In genomic region chr18:62809900-62810299, GRCh38 we compare ENCODE assay signal across 18 cellular contexts.
DNase-seq lines count a peak whose midpoint lies in the region; ATAC-seq, FAIRE-seq and TF ChIP-seq lines count a peak whose summit lies in the region.
"Had no signal": no experiment of that assay in that cellular context is flagged by ENCODE, and none has a peak within 500 bp of the region (broad histone marks: within the 10 kb centered on the region; RNA-seq: fewer than 3 reads in every experiment).

No MANE protein-coding gene starts in this region.

- CTCF ChIA-PET in A549 (lab: Yijun Ruan, JAX), result no interaction called here

- no peak for ATAC-seq in A549
- peak; percentile 47 to 79 for ATAC-seq in lower lobe of right lung
- no peak for ATAC-seq in HG02642 (IDR thresholded peaks at IDR 0.05; ENCODE audit: poor library complexity, unreplicated experiment)

- H4K20me1 ChIP-seq in fibroblast of lung (ENCODE audit: control insufficient read depth, extremely low read depth, insufficient read depth, low read length) (no peaks in the 10 kb centered on the region), MM.1S (ENCODE audit: insufficient read depth, low read length) (no peaks in the 10 kb centered on the region)

- TF ChIP-seq POLR2A in A549 (IDR thresholded peaks at IDR 0.05; ENCODE audit: low read length) (no peak), esophagus squamous epithelium (IDR thresholded peaks at IDR 0.05) (no peak)

- no peak overlapping the region for H2AFZ ChIP-seq in fibroblast of lung (ENCODE audit: low read length)
- no peak overlapping the region for H2AFZ ChIP-seq in MM.1S (ENCODE audit: low read length)

- H3K36me3 ChIP-seq in fibroblast of lung (ENCODE audit: control insufficient read depth, insufficient read depth, low read length) (no peaks in the 10 kb centered on the region), lower lobe of right lung (no peaks in the 10 kb centered on the region), esophagus squamous epithelium (no peaks in the 10 kb centered on the region), MM.1S (replicated peaks; ENCODE audit: insufficient read depth, low read length) (no peaks in the 10 kb centered on the region)
- H3K36me3 ChIP-seq: BLaER1 had no signal

- H3K9me3 ChIP-seq in A549, result no peaks in the 10 kb centered on the region
- H3K9me3 ChIP-seq in fibroblast of lung (ENCODE audit: control insufficient read depth, insufficient read depth, low read depth, low read length), result no peaks in the 10 kb centered on the region
- no peaks in the 10 kb centered on the region for H3K9me3 ChIP-seq in lower lobe of right lung
- H3K9me3 ChIP-seq in esophagus squamous epithelium, result no peaks in the 10 kb centered on the region
- H3K9me3 ChIP-seq in MM.1S (replicated peaks; ENCODE audit: insufficient read depth, low read length), result no peaks in the 10 kb centered on the region
- H3K9me3 ChIP-seq: Caco-2 had no signal

- H3K9ac ChIP-seq in fibroblast of lung (ENCODE audit: insufficient read depth, low read length) (no peak overlapping the region), MM.1S (ENCODE audit: low read length) (no peak overlapping the region)
- H3K9ac ChIP-seq: BLaER1 had no signal

- no peak for TF ChIP-seq EP300 in A549 (IDR thresholded peaks at IDR 0.05)

- H3K4me1 ChIP-seq in A549 (peaks cover 58% of the 10 kb centered on the region), fibroblast of lung (ENCODE audit: control insufficient read depth, extremely low read depth, insufficient read depth, low read length) (no peaks in the 10 kb centered on the region), lower lobe of right lung (no peaks in the 10 kb centered on the region), esophagus squamous epithelium (peaks cover 0 to 16% (median 0%) of the 10 kb centered on the region in 3 donors), MM.1S (ENCODE audit: low read length) (0 out of 2 replicates have a peak, but pooled peaks cover 2% of the 10 kb centered on the region)

- no peaks in the 10 kb centered on the region for H3F3A ChIP-seq in MM.1S (ENCODE audit: insufficient read depth, low read length)

- TF ChIP-seq RAD21 in A549 (conservative IDR thresholded peaks at IDR 0.05 in 1 of 2, IDR thresholded peaks at IDR 0.05 in 1 of 2), result no peak

- H3K4me3 ChIP-seq in A549 (no peak overlapping the region), fibroblast of lung (replicated peaks in 1 of 4; ENCODE audit: control extremely low read depth in 1 of 4, insufficient read depth in 1 of 4, low read depth in 3 of 4, low read length in 4 of 4) (no peak overlapping the region), lower lobe of right lung (no peak overlapping the region), esophagus squamous epithelium (no peak overlapping the region), MM.1S (ENCODE audit: low read length) (no peak overlapping the region)
- H3K4me3 ChIP-seq: BLaER1 had no signal

- H3K79me2 ChIP-seq in fibroblast of lung (ENCODE audit: control insufficient read depth, insufficient read depth, low read length), result no peaks in the 10 kb centered on the region
- H3K79me2 ChIP-seq in MM.1S (ENCODE audit: low read length), result no peaks in the 10 kb centered on the region

- TF ChIP-seq CTCF in A549 (IDR thresholded peaks at IDR 0.05) (no peak), fibroblast of lung (conservative IDR thresholded peaks at IDR 0.05 in 1 of 2, IDR thresholded peaks at IDR 0.05 in 1 of 2; ENCODE audit: low read depth in 1 of 2, low read length in 2 of 2) (no peak), lower lobe of right lung (IDR thresholded peaks at IDR 0.05) (no peak), esophagus squamous epithelium (IDR thresholded peaks at IDR 0.05) (no peak), MM.1S (IDR thresholded peaks at IDR 0.05; ENCODE audit: low read length) (no peak)

- WGBS in A549 (ENCODE audit: missing lambda C conversion rate), result 7% methylated on average over 1 of the region's 1 CpG
- 81 to 88% methylated on average over 1 of the region's 1 CpG for WGBS in esophagus squamous epithelium, 2 donors

- no peak for FAIRE-seq in A549 (lab: Jason Lieb, UNC)
- FAIRE-seq: G401.6, GM12892, GM19239 had no signal

- no peaks in the 10 kb centered on the region for H3K9me2 ChIP-seq in MM.1S (replicated peaks; ENCODE audit: insufficient read depth, low read length)

- H3K4me2 ChIP-seq in A549 (peak overlapping the region; percentile 98), fibroblast of lung (ENCODE audit: extremely low read depth, insufficient read depth, low read length) (no peak overlapping the region), MM.1S (ENCODE audit: low read depth, low read length) (no peak overlapping the region)
- H3K4me2 ChIP-seq: BLaER1 had no signal

- peak overlapping the region; percentile 87 to 90 for H3K27ac ChIP-seq in A549
- H3K27ac ChIP-seq in fibroblast of lung (ENCODE audit: insufficient read depth, low read length), result no peak overlapping the region
- no peak overlapping the region for H3K27ac ChIP-seq in lower lobe of right lung
- H3K27ac ChIP-seq in esophagus squamous epithelium, result no peak overlapping the region
- no peak overlapping the region for H3K27ac ChIP-seq in MM.1S (ENCODE audit: low read length)
- H3K27ac ChIP-seq: 22Rv1, BLaER1 had no signal

- no peak for DNase-seq in A549 (ENCODE audit: low read depth in 1 of 2, low spot score in 1 of 2)
- peak; percentile 22 for DNase-seq in OCI-M1 (lab: John Stamatoyannopoulos, UW)
- DNase-seq in fibroblast of lung (ENCODE audit: low read depth in 2 of 2), result peak; percentile 6 to 13
- DNase-seq in lower lobe of right lung, result no peak
- no peak for DNase-seq in esophagus squamous epithelium (lab: John Stamatoyannopoulos, UW)
- DNase-seq in MM.1S, result no peak
- no peak for DNase-seq in stimulated activated CD4-positive, alpha-beta T cell treated with anti-CD3 and anti-CD28 coated beads, Interleukin-1b, Interleukin-23, amount 100 ng/mL, for 48 hours
- DNase-seq: AML-193; Caco-2; CD8-positive, alpha-beta memory T cell; DMS79; HCEC 1CT had no signal

- H3K27me3 ChIP-seq in fibroblast of lung (ENCODE audit: control insufficient read depth, insufficient read depth, low read length), result no peaks in the 10 kb centered on the region
- no peaks in the 10 kb centered on the region for H3K27me3 ChIP-seq in lower lobe of right lung (ENCODE audit: low read depth)
- H3K27me3 ChIP-seq in esophagus squamous epithelium, result no peaks in the 10 kb centered on the region
- H3K27me3 ChIP-seq in MM.1S (replicated peaks; ENCODE audit: insufficient read depth, low read length), result no peaks in the 10 kb centered on the region
- H3K27me3 ChIP-seq: BLaER1 had no signal

- intact Hi-C loops in lower lobe of right lung (cut with DNase I), result no loop called here
- intact Hi-C loops in esophagus squamous epithelium (cut with DNase I), result no loop called here

- POLR2A ChIA-PET in A549 (lab: Yijun Ruan, JAX), result no interaction called here

TF ChIP-seq in A549, 52 proteins besides CTCF, POLR2A, EP300 and RAD21:
- TF ChIP-seq ZC3H11A (IDR thresholded peaks at IDR 0.05) (no peak), ZFP36 (IDR thresholded peaks at IDR 0.05; ENCODE audit: borderline replicate concordance, partially characterized antibody) (no peak), TP53 (CRISPR knock-in tag; IDR thresholded peaks at IDR 0.05) (no peak), HES2 (IDR thresholded peaks at IDR 0.05) (no peak), CEBPB (IDR thresholded peaks at IDR 0.05) (no peak), FOXS1 (CRISPR knock-in tag; IDR thresholded peaks at IDR 0.05) (no peak), CBX8 (IDR thresholded peaks at IDR 0.05) (no peak), FOSL2 (IDR thresholded peaks at IDR 0.05) (no peak), FOSL2 (CRISPR knock-in tag; IDR thresholded peaks at IDR 0.05) (no peak), RARB (CRISPR knock-in tag; IDR thresholded peaks at IDR 0.05) (no peak), NFE2L2 (conservative IDR thresholded peaks at IDR 0.05; ENCODE audit: low read length) (no peak), PHF8 (IDR thresholded peaks at IDR 0.05; ENCODE audit: borderline replicate concordance, low read depth) (no peak), EHMT2 (IDR thresholded peaks at IDR 0.05; ENCODE audit: low read depth) (no peak), RFX5 (IDR thresholded peaks at IDR 0.05) (no peak), USF2 (IDR thresholded peaks at IDR 0.05) (no peak), MAFK (IDR thresholded peaks at IDR 0.05; ENCODE audit: partially characterized antibody) (no peak), HOXB5 (CRISPR knock-in tag; IDR thresholded peaks at IDR 0.05) (no peak), FOSB (CRISPR knock-in tag; IDR thresholded peaks at IDR 0.05) (no peak)
- TF ChIP-seq, protein P1, sequence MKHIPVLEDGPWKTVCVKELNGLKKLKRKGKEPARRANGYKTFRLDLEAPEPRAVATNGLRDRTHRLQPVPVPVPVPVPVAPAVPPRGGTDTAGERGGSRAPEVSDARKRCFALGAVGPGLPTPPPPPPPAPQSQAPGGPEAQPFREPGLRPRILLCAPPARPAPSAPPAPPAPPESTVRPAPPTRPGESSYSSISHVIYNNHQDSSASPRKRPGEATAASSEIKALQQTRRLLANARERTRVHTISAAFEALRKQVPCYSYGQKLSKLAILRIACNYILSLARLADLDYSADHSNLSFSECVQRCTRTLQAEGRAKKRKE (CRISPR knock-in tag; IDR thresholded peaks at IDR 0.05; ENCODE audit: low read depth), result no peak
- TF ChIP-seq, protein P2, sequence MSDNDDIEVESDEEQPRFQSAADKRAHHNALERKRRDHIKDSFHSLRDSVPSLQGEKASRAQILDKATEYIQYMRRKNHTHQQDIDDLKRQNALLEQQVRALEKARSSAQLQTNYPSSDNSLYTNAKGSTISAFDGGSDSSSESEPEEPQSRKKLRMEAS (IDR thresholded peaks at IDR 0.05), result no peak

Comparison
In these comparisons a context has a peak if more than half of its experiments do, and no peak if none do; other contexts are left out.
1. ATAC-seq: peak in lower lobe of right lung (2 of 2); none in A549 (0 of 2) and HG02642 (single experiment).
2. DNase-seq: peak in OCI-M1 (single experiment) and fibroblast of lung (2 of 2); none in A549 (0 of 2), lower lobe of right lung (single experiment), esophagus squamous epithelium (single experiment), MM.1S (single experiment) and stimulated activated CD4-positive, alpha-beta T cell treated with anti-CD3 and anti-CD28 coated beads, Interleukin-1b, Interleukin-23, amount 100 ng/mL, for 48 hours (single experiment).
3. H3K27ac ChIP-seq: peak in A549 (2 of 2); none in fibroblast of lung (single experiment), lower lobe of right lung (single experiment), esophagus squamous epithelium (0 of 4) and MM.1S (single experiment).